In genomic region chr12:9648701-9649531, GRCh38 we compare ENCODE assay signal across 1 cellular context.
TF ChIP-seq lines count a peak whose summit lies in the region.

No MANE protein-coding gene starts in this region.

TF ChIP-seq in GM12878, 131 proteins besides CTCF, POLR2A, EP300 and RAD21 (continued from another document):
- TF ChIP-seq ATF7 (IDR thresholded peaks at IDR 0.05; ENCODE audit: low read depth) (no peak), ZBTB33 (IDR thresholded peaks at IDR 0.05) (no peak), SUZ12 (IDR thresholded peaks at IDR 0.05; ENCODE audit: unreplicated experiment) (no peak), FOS (IDR thresholded peaks at IDR 0.05; ENCODE audit: borderline replicate concordance, extremely low read depth, insufficient read length) (no peak), CREM (IDR thresholded peaks at IDR 0.05; ENCODE audit: low read depth) (no peak), FOXK2 (IDR thresholded peaks at IDR 0.05) (no peak), MTA3 (IDR thresholded peaks at IDR 0.05; ENCODE audit: borderline replicate concordance, low read length) (no peak), CEBPB (IDR thresholded peaks at IDR 0.05; ENCODE audit: borderline replicate concordance in 1 of 2, low read depth in 2 of 2, low read length in 2 of 2) (no peak), BMI1 (IDR thresholded peaks at IDR 0.05; ENCODE audit: borderline replicate concordance) (peak; percentile 18; the same call in 1 of the 2 replicates), POU2F2 (IDR thresholded peaks at IDR 0.05; ENCODE audit: borderline replicate concordance, low read depth, low read length) (no peak)
TF ChIP-seq in GM12878: peak in this region for 11.
